ENCODE assay signal across 22 cellular contexts in the genomic region with DNA sequence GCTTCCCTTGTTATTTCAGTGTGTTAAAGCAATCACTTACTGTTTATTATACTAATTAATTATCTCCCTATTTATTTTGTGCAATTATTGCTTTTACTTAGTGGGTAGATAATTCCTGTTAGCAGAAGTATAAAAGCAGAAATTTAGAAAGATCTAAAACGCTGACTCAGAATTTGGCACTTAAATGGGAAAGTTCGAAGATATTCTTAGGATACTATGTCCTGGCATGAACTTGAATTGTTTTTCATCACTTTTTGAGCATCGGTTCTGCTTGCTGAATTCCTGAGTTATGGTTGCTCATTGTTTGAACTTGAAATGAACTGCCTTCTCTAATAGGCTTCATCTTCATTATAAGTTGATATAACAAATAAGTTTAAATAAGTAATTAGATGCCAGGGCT.
"Had no signal": no experiment of that assay in that cellular context is flagged by ENCODE, and none has a peak within 500 bp of the region (broad histone marks: within the 10 kb centered on the region; RNA-seq: fewer than 3 reads in every experiment).

No MANE protein-coding gene starts in this region.

- H3K27me3 ChIP-seq: cardiac muscle cell, Peyer's patch, SJCRH30 had no signal

- H3K36me3 ChIP-seq: cardiac muscle cell, Peyer's patch, SJCRH30 had no signal

- DNase-seq: activated CD4-positive, alpha-beta T cell treated with anti-CD3 and anti-CD28 coated beads for 48 hours; activated CD4-positive, alpha-beta T cell treated with anti-CD3 and anti-CD28 coated beads, Interleukin-2, amount 50 U/mL, for 4 hours; activated CD8-positive, alpha-beta memory T cell treated with anti-CD3 and anti-CD28 coated beads, Interleukin-2, amount 10 ng/mL, durations not matched to agents 7 days and 5 days; activated effector memory CD4-positive, alpha-beta T cell treated with anti-CD3 and anti-CD28 coated beads, Interleukin-2, amount 50 U/mL, for 16 hours; activated naive CD4-positive, alpha-beta T cell treated with Interleukin-2 at 50 U/mL for 16 hours; activated naive CD8-positive, alpha-beta T cell treated with anti-CD3 and anti-CD28 coated beads, Interleukin-2, amount 50 U/mL, for 24 hours; activated T-cell treated with anti-CD3 and anti-CD28 coated beads, Interleukin-2, amount 50 U/mL, for 4 hours; amygdala; Karpas-422; MM.1S; NCI-H1105; NCI-H1436; NCI-H1694 treated with DMSO at 0.1 percent for 48 hours; NCI-H2081; NCI-H510A treated with DMSO at 0.1 percent for 48 hours; NCI-H69; NK-92 treated with Interleukin-12 subunit alpha and Interleukin-12 subunit beta, amount 100 ng/mL, for 24 hours; Peyer's patch; Right ventricle myocardium superior; SJCRH30; SK-N-SH had no signal

- H3K9me3 ChIP-seq: Peyer's patch, SJCRH30, SK-N-SH had no signal

- H3K9ac ChIP-seq: SK-N-SH had no signal

- H3K4me3 ChIP-seq: cardiac muscle cell, Peyer's patch, SJCRH30 had no signal

- H3K4me1 ChIP-seq: Peyer's patch, SJCRH30 had no signal
